Comparison of ENCODE assay signal across 11 cellular contexts in genomic region chr10:60846173-60846572, GRCh38.
DNase-seq lines count a peak whose midpoint lies in the region; FAIRE-seq and TF ChIP-seq lines count a peak whose summit lies in the region.
"Had no signal": no experiment of that assay in that cellular context is flagged by ENCODE, and none has a peak within 500 bp of the region (broad histone marks: within the 10 kb centered on the region; RNA-seq: fewer than 3 reads in every experiment).

No MANE protein-coding gene starts in this region.

- H3K9ac ChIP-seq in liver (ENCODE audit: low read depth in 1 of 2, low read length in 2 of 2): no peak overlapping the region
- H3K9ac ChIP-seq: KMS-11 had no signal

- WGBS in liver: 41% methylated on average over 1 of the region's 1 CpG
- 47 to 54% (median 52%) methylated on average over 1 of the region's 1 CpG for WGBS in small intestine, 3 donors

- peak; percentile 26 for TF ChIP-seq CTCF in choroid plexus epithelial cell (conservative IDR thresholded peaks at IDR 0.05; ENCODE audit: low read depth, low read length)
- no peak for TF ChIP-seq CTCF in liver (IDR thresholded peaks at IDR 0.05; ENCODE audit: low read depth, low read length, missing input control)

- no peak for FAIRE-seq in small intestine (lab: Jason Lieb, UNC)

- peak; percentile 74 for DNase-seq in EL
- DNase-seq in NCI-H226: peak; percentile 24
- peak; percentile 48 for DNase-seq in choroid plexus epithelial cell (ENCODE audit: low read depth)
- DNase-seq in small intestine: no peak
- no peak for DNase-seq in retina
- DNase-seq in ecto neural progenitor cell (ENCODE audit: low spot score): no peak
- no peak for DNase-seq in NCI-H510A (lab: John Stamatoyannopoulos, UW)
- DNase-seq: stimulated activated CD8-positive, alpha-beta memory T cell treated with anti-CD3 and anti-CD28 coated beads, Interleukin-4, amount 100 ng/mL, for 48 hours; T-helper 1 cell had no signal

- H3K4me1 ChIP-seq in liver (ENCODE audit: control insufficient read depth in 4 of 4, insufficient read depth in 4 of 4, low read length in 3 of 4) (no peaks in the 10 kb centered on the region), small intestine (ENCODE audit: control insufficient read depth in 2 of 2, insufficient read depth in 1 of 2, low read depth in 1 of 2, low read length in 1 of 2) (no peaks in the 10 kb centered on the region)

- peak in 1 of 2 donors; percentile 38 for TF ChIP-seq RAD21 in liver (IDR thresholded peaks at IDR 0.05)

- H3K27ac ChIP-seq in liver (ENCODE audit: low read depth in 1 of 2, low read length in 2 of 2) (peak overlapping the region in 1 of 2 donors; percentile 37), small intestine (ENCODE audit: low read depth in 1 of 2, low read length in 1 of 2) (no peak overlapping the region)
- H3K27ac ChIP-seq: KMS-11 had no signal

- H3K4me3 ChIP-seq in choroid plexus epithelial cell (ENCODE audit: low read depth, low read length) (no peak overlapping the region), liver (ENCODE audit: low read depth in 1 of 3, low read length in 3 of 3) (no peak overlapping the region), small intestine (ENCODE audit: low read depth in 1 of 2, low read length in 2 of 2) (no peak overlapping the region)

- no peaks in the 10 kb centered on the region for H3K9me3 ChIP-seq in liver (ENCODE audit: control insufficient read depth in 4 of 4, low read length in 3 of 4)
- no peaks in the 10 kb centered on the region for H3K9me3 ChIP-seq in small intestine (ENCODE audit: control insufficient read depth, low read depth)

- H3K36me3 ChIP-seq in liver (ENCODE audit: control insufficient read depth in 4 of 4, insufficient read depth in 3 of 4, low read depth in 1 of 4, low read length in 3 of 4): no peaks in the 10 kb centered on the region
- no peaks in the 10 kb centered on the region for H3K36me3 ChIP-seq in small intestine (ENCODE audit: control insufficient read depth in 2 of 2, insufficient read depth in 2 of 2, low read length in 2 of 2)

- H3K27me3 ChIP-seq in liver (ENCODE audit: control insufficient read depth in 4 of 4, insufficient read depth in 4 of 4, low read length in 3 of 4): no peaks in the 10 kb centered on the region
- H3K27me3 ChIP-seq in small intestine (ENCODE audit: control insufficient read depth in 2 of 2, insufficient read depth in 2 of 2, low read length in 2 of 2): no peaks in the 10 kb centered on the region

TF ChIP-seq in liver, 16 proteins besides CTCF, POLR2A, EP300 and RAD21:
- TF ChIP-seq NR2F2 (IDR thresholded peaks at IDR 0.05) (peak; percentile 19), FOXA2 (IDR thresholded peaks at IDR 0.05) (no peak)
- TF ChIP-seq, protein P1, sequence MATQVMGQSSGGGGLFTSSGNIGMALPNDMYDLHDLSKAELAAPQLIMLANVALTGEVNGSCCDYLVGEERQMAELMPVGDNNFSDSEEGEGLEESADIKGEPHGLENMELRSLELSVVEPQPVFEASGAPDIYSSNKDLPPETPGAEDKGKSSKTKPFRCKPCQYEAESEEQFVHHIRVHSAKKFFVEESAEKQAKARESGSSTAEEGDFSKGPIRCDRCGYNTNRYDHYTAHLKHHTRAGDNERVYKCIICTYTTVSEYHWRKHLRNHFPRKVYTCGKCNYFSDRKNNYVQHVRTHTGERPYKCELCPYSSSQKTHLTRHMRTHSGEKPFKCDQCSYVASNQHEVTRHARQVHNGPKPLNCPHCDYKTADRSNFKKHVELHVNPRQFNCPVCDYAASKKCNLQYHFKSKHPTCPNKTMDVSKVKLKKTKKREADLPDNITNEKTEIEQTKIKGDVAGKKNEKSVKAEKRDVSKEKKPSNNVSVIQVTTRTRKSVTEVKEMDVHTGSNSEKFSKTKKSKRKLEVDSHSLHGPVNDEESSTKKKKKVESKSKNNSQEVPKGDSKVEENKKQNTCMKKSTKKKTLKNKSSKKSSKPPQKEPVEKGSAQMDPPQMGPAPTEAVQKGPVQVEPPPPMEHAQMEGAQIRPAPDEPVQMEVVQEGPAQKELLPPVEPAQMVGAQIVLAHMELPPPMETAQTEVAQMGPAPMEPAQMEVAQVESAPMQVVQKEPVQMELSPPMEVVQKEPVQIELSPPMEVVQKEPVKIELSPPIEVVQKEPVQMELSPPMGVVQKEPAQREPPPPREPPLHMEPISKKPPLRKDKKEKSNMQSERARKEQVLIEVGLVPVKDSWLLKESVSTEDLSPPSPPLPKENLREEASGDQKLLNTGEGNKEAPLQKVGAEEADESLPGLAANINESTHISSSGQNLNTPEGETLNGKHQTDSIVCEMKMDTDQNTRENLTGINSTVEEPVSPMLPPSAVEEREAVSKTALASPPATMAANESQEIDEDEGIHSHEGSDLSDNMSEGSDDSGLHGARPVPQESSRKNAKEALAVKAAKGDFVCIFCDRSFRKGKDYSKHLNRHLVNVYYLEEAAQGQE (IDR thresholded peaks at IDR 0.05): no peak

Comparison
In these comparisons a context has a peak if more than half of its experiments do, and no peak if none do; other contexts are left out.
1. DNase-seq: peak in EL (single experiment), NCI-H226 (single experiment) and choroid plexus epithelial cell (single experiment); none in small intestine (single experiment), retina (single experiment), ecto neural progenitor cell (single experiment) and NCI-H510A (single experiment).